ENCODE assay signal across 8 cellular contexts in the genomic region with DNA sequence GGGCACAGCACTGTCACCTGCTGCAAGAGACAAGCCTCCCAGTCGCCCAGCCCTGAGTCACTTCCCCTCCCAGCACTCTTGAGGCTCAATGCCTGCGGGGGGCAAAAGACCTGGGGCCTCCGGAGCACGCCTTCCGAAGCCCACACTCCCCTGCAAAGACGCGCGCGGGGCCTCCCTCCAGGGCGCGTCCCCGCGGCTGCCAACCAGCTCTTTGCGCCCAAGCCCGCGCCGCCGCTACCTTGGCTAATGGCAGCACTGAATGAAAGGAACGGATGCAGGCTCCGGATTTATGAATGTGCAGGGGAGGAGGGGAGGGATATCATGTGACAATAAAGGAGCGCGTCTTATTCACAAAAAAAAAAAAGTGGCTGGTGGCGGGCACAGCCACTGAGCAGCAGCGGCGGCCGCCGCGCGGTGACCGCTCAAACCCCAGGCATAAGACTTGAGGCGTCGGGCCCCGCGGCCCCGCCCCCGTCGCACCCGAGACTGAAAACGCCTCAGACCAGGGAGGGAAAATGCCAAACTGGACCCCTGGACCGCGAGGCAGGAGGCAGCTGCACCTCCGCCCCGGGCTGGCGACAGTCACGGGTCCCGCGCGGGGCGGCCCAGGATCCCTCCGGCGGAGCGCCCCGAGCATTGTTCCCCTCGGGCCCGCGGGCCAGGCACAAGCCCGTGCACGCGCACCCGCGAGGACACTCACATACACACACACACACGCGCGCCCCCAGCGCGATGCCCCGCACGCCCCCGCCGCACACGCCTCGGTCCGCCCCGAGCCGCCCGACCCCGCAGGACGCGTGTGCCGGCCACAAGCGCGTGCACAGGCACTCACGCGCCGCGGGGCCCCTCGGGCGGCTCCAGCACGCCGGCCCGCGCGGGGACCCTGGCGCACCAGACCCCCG. TPM values are rescaled to one million over a fixed set of nuclear protein-coding genes. Genes with fewer than 3 reads are reported as not detected.
DNase-seq lines count a peak whose midpoint lies in the region; ATAC-seq and TF ChIP-seq lines count a peak whose summit lies in the region.

No MANE protein-coding gene starts in this region.

- peak; percentile 85 for DNase-seq in DMS 273 (lab: John Stamatoyannopoulos, UW; ENCODE audit: unreplicated experiment)
- DNase-seq in LNCaP clone FGC (ENCODE audit: low read depth): no peak
- DNase-seq in RPMI8226: peak; percentile 85
- DNase-seq in activated gamma-delta T cell treated with anti-CD3 and anti-CD28 coated beads, Interleukin-2, amount 50 U/mL, for 16 hours (ENCODE audit: low read depth): peak; percentile 43
- peak; percentile 71 for DNase-seq in globus pallidus (ENCODE audit: low spot score)
- peak in 53 of 56 donors; percentile 20 to 85 (median 62) for DNase-seq in nucleus accumbens (lab: John Stamatoyannopoulos, UW)
- DNase-seq in thyroid gland: peak; percentile 58 to 68

- no peaks in the 10 kb centered on the region for H3K27me3 ChIP-seq in thyroid gland

- ATAC-seq in GM21786 (IDR thresholded peaks at IDR 0.05; ENCODE audit: unreplicated experiment): peak; percentile 34

- H3K4me1 ChIP-seq in thyroid gland: peaks cover 21 to 25% of the 10 kb centered on the region in 2 donors

- 0 to 1% methylated on average over 46 to 76 of the region's 95 CpGs for WGBS in thyroid gland, 2 donors

- intact Hi-C loops in thyroid gland (cut with DNase I): loop anchor here (10.0 kb wide), 3 partner anchors 46 to 166 kb away; no protein-coding TSS in a partner anchor

- H3K36me3 ChIP-seq in thyroid gland: no peaks in the 10 kb centered on the region

- peak overlapping the region; percentile 93 to 97 (median 96) for H3K27ac ChIP-seq in thyroid gland

- no peak for TF ChIP-seq CTCF in LNCaP clone FGC (IDR thresholded peaks at IDR 0.05; ENCODE audit: control insufficient read depth, extremely low read depth, insufficient read depth)
- no peak for TF ChIP-seq CTCF in thyroid gland (IDR thresholded peaks at IDR 0.05)

- TF ChIP-seq POLR2A in thyroid gland (IDR thresholded peaks at IDR 0.05): peak in 1 of 2 donors; percentile 55

- no peaks in the 10 kb centered on the region for H3K9me3 ChIP-seq in thyroid gland

- H3K4me3 ChIP-seq in LNCaP clone FGC (ENCODE audit: low read depth, low read length): peak overlapping the region; percentile 61
- H3K4me3 ChIP-seq in thyroid gland (replicated peaks in 1 of 3): peak overlapping the region; percentile 56 to 95 (median 86)

RNA-seq across cellular contexts. Expression of a gene that starts 1.6 kb away (rescaled TPM):
- total RNA-seq in thyroid gland: 10 to 100 TPM; 18.8 to 44.0 (median 25.4) TPM
